Comparison of ENCODE assay signal across 1 cellular context in the genomic region with DNA sequence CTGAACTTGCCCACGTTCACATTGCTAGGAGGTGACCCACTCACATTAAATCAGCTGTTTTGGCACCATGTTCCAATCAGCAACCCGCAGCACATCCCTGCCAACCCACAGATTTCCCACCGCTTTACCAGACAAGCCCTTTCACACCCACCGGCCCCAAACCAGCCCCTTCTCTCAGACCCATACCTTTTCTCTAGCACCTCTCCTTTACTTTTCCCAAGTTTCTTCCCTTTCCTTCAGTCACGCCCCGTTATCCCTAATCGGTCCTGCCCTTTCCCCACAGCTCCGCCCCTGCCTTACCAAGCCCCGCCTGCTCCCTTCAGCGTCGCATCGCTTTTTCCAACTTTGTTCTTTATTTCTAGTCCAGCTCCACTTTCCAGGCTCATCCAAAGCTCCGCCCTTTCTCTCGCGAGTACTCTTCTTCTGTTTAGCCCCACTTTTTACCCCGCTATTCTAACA.
TF ChIP-seq lines count a peak whose summit lies in the region.

No MANE protein-coding gene starts in this region.

TF ChIP-seq in GM12878, 131 proteins besides CTCF, POLR2A, EP300 and RAD21:
- TF ChIP-seq, protein P1, sequence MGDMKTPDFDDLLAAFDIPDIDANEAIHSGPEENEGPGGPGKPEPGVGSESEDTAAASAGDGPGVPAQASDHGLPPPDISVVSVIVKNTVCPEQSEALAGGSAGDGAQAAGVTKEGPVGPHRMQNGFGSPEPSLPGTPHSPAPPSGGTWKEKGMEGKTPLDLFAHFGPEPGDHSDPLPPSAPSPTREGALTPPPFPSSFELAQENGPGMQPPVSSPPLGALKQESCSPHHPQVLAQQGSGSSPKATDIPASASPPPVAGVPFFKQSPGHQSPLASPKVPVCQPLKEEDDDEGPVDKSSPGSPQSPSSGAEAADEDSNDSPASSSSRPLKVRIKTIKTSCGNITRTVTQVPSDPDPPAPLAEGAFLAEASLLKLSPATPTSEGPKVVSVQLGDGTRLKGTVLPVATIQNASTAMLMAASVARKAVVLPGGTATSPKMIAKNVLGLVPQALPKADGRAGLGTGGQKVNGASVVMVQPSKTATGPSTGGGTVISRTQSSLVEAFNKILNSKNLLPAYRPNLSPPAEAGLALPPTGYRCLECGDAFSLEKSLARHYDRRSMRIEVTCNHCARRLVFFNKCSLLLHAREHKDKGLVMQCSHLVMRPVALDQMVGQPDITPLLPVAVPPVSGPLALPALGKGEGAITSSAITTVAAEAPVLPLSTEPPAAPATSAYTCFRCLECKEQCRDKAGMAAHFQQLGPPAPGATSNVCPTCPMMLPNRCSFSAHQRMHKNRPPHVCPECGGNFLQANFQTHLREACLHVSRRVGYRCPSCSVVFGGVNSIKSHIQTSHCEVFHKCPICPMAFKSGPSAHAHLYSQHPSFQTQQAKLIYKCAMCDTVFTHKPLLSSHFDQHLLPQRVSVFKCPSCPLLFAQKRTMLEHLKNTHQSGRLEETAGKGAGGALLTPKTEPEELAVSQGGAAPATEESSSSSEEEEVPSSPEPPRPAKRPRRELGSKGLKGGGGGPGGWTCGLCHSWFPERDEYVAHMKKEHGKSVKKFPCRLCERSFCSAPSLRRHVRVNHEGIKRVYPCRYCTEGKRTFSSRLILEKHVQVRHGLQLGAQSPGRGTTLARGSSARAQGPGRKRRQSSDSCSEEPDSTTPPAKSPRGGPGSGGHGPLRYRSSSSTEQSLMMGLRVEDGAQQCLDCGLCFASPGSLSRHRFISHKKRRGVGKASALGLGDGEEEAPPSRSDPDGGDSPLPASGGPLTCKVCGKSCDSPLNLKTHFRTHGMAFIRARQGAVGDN (IDR thresholded peaks at IDR 0.05) = no peak
- peak; percentile 18 for TF ChIP-seq SP1 (IDR thresholded peaks at IDR 0.05; ENCODE audit: low read depth, low read length)
TF ChIP-seq in GM12878: peak in this region for 1.
